17 cellular contexts compared by ENCODE assay signal in genomic region chr6:137715589-137716045, GRCh38.
DNase-seq lines count a peak whose midpoint lies in the region; ATAC-seq, FAIRE-seq and TF ChIP-seq lines count a peak whose summit lies in the region.
"Had no signal": no experiment of that assay in that cellular context is flagged by ENCODE, and none has a peak within 500 bp of the region (broad histone marks: within the 10 kb centered on the region; RNA-seq: fewer than 3 reads in every experiment).

No MANE protein-coding gene starts in this region.

- no peak overlapping the region for H2BK120ac ChIP-seq in trophoblast cell (ENCODE audit: insufficient read depth, low read length, poor library complexity)

- H3K36me3 Mint-ChIP-seq in astrocyte (ENCODE audit: low read depth, unreplicated experiment), result peaks cover 2% of the 10 kb centered on the region

- H3K4me3 ChIP-seq in astrocyte (ENCODE audit: insufficient read depth, low read depth, low read length), result no peak overlapping the region
- no peak overlapping the region for H3K4me3 ChIP-seq in trophoblast cell (ENCODE audit: low read depth, low read length)

- no peak overlapping the region for H3K27ac Mint-ChIP-seq in astrocyte (ENCODE audit: unreplicated experiment)

- no peak overlapping the region for H3K27ac ChIP-seq in astrocyte (ENCODE audit: low read depth, low read length)
- no peak overlapping the region for H3K27ac ChIP-seq in trophoblast cell (ENCODE audit: low read depth, low read length)

- no peak overlapping the region for H3K4me3 Mint-ChIP-seq in astrocyte (ENCODE audit: unreplicated experiment)

- H2BK5ac ChIP-seq in trophoblast cell (ENCODE audit: low read depth, low read length, poor library complexity), result no peak overlapping the region

- no peaks in the 10 kb centered on the region for H4K20me1 ChIP-seq in astrocyte (ENCODE audit: insufficient read depth, low read length)

- no peak for ATAC-seq in HG03025 (IDR thresholded peaks at IDR 0.05; ENCODE audit: low FRiP score, unreplicated experiment)
- ATAC-seq in HG02571 (IDR thresholded peaks at IDR 0.05; ENCODE audit: unreplicated experiment), result no peak

- H2AFZ ChIP-seq in astrocyte (ENCODE audit: low read depth, low read length) (no peak overlapping the region), trophoblast cell (ENCODE audit: insufficient read depth, low read length, poor library complexity) (no peak overlapping the region)

- H3K18ac ChIP-seq in trophoblast cell (ENCODE audit: low read length), result no peak overlapping the region

- H3K27me3 ChIP-seq in astrocyte (ENCODE audit: insufficient read depth, low read length) (no peaks in the 10 kb centered on the region), trophoblast cell (ENCODE audit: insufficient read depth, low read length) (no peaks in the 10 kb centered on the region)

- no peaks in the 10 kb centered on the region for H3K79me1 ChIP-seq in trophoblast cell (ENCODE audit: low read length)

- H3K4me2 ChIP-seq in astrocyte (ENCODE audit: low read length) (no peak overlapping the region), trophoblast cell (ENCODE audit: low read length) (no peak overlapping the region)

- no peak overlapping the region for H3K4ac ChIP-seq in trophoblast cell (ENCODE audit: low read depth, low read length)

- peak; percentile 23 for FAIRE-seq in astrocyte (lab: Jason Lieb, UNC)
- FAIRE-seq: GM12891, kidney, TTC549, urothelium cell line had no signal

- no peak overlapping the region for H3K14ac ChIP-seq in trophoblast cell (ENCODE audit: low read length)

- DNase-seq in activated CD8-positive, alpha-beta memory T cell treated with anti-CD3 and anti-CD28 coated beads, Interleukin-2, amount 50 U/mL, for 1 hour (ENCODE audit: extremely low read depth), result peak; percentile 43
- DNase-seq in activated CD8-positive, alpha-beta memory T cell treated with anti-CD3 and anti-CD28 coated beads, Interleukin-2, amount 50 U/mL, for 48 hours, result no peak
- DNase-seq in NCI-H226 (peak; percentile 0), astrocyte (ENCODE audit: low read depth) (no peak), trophoblast cell (peak; percentile 89 to 99), NCI-H1417 treated with DMSO at 0.1 percent for 48 hours (lab: John Stamatoyannopoulos, UW) (no peak)
- DNase-seq: ACHN; activated effector memory CD4-positive, alpha-beta T cell treated with anti-CD3 and anti-CD28 coated beads, Interleukin-2, amount 50 U/mL, for 16 hours; GOT3; kidney; MV-4-11; RPMI8226 had no signal

- no peak overlapping the region for H2AK5ac ChIP-seq in trophoblast cell (ENCODE audit: low read length)

- H3K23ac ChIP-seq in trophoblast cell (ENCODE audit: low read length), result no peak overlapping the region

- H3K9me3 ChIP-seq in astrocyte (ENCODE audit: insufficient read depth, low read depth, low read length) (no peaks in the 10 kb centered on the region), trophoblast cell (ENCODE audit: insufficient read depth, low read depth, low read length) (no peaks in the 10 kb centered on the region)

- no peak overlapping the region for H4K8ac ChIP-seq in trophoblast cell (ENCODE audit: low read depth, low read length)

- H3K4me1 ChIP-seq in astrocyte (ENCODE audit: insufficient read depth, low read length) (no peaks in the 10 kb centered on the region), trophoblast cell (ENCODE audit: control insufficient read depth in 1 of 2, insufficient read depth in 2 of 2, low read length in 2 of 2) (no peaks in the 10 kb centered on the region)

- no peak overlapping the region for H4K12ac ChIP-seq in trophoblast cell (ENCODE audit: low read depth, low read length)

- H3K79me2 ChIP-seq in astrocyte (ENCODE audit: insufficient read depth, low read length) (no peaks in the 10 kb centered on the region), trophoblast cell (ENCODE audit: control insufficient read depth, insufficient read depth, low read length, poor library complexity) (no peaks in the 10 kb centered on the region)

- peaks cover 4% of the 10 kb centered on the region for H3K9me3 Mint-ChIP-seq in astrocyte (ENCODE audit: unreplicated experiment)

- H4K91ac ChIP-seq in trophoblast cell (ENCODE audit: low read depth, low read length), result no peak overlapping the region

- no peak for TF ChIP-seq CTCF in astrocyte (IDR thresholded peaks at IDR 0.05; ENCODE audit: insufficient read depth, low read depth, low read length)

- no peak overlapping the region for H2BK12ac ChIP-seq in trophoblast cell (ENCODE audit: low read length)

- H3K4me1 Mint-ChIP-seq in astrocyte (ENCODE audit: low read depth, unreplicated experiment), result peaks cover 2% of the 10 kb centered on the region

- no CpG with 5 or more reads among the region's 4 CpGs for WGBS in trophoblast cell (ENCODE audit: extremely low coverage, insufficient coverage, insufficient read length)

- no peaks in the 10 kb centered on the region for H3K27me3 Mint-ChIP-seq in astrocyte (ENCODE audit: low read depth, unreplicated experiment)

- H3K36me3 ChIP-seq in astrocyte (ENCODE audit: insufficient read depth, low read length) (no peaks in the 10 kb centered on the region), trophoblast cell (ENCODE audit: control insufficient read depth in 1 of 2, insufficient read depth in 2 of 2, low read length in 2 of 2) (no peaks in the 10 kb centered on the region)

- H3K9ac ChIP-seq in astrocyte (ENCODE audit: low read length) (no peak overlapping the region), trophoblast cell (ENCODE audit: low read length) (no peak overlapping the region)

Comparison
In these comparisons a context has a peak if more than half of its experiments do, and no peak if none do; other contexts are left out.
1. DNase-seq: peak in activated CD8-positive, alpha-beta memory T cell treated with anti-CD3 and anti-CD28 coated beads, Interleukin-2, amount 50 U/mL, for 1 hour (single experiment), NCI-H226 (single experiment) and trophoblast cell (2 of 2); none in activated CD8-positive, alpha-beta memory T cell treated with anti-CD3 and anti-CD28 coated beads, Interleukin-2, amount 50 U/mL, for 48 hours (single experiment), astrocyte (single experiment) and NCI-H1417 treated with DMSO at 0.1 percent for 48 hours (single experiment).